15 cellular contexts compared by ENCODE assay signal in genomic region chr1:159938221-159938852, GRCh38. TPM values are rescaled to one million over a fixed set of nuclear protein-coding genes. Genes with fewer than 3 reads are reported as not detected.
DNase-seq lines count a peak whose midpoint lies in the region; ATAC-seq and TF ChIP-seq lines count a peak whose summit lies in the region.
"Had no signal": no experiment of that assay in that cellular context is flagged by ENCODE, and none has a peak within 500 bp of the region (broad histone marks: within the 10 kb centered on the region; RNA-seq: fewer than 3 reads in every experiment).

No MANE protein-coding gene starts in this region.

- in situ Hi-C loops in ACHN (cut with HindIII; ENCODE audit: low pct_ligation_motif_present, low pct_unique_long_range_greater_than_20kb, low sequenced_read_pairs), result loop anchor here (10.0 kb wide), 1 partner anchor 66 kb away; no protein-coding TSS in a partner anchor

- H3K4me2 ChIP-seq in DOHH2 (ENCODE audit: low read length) (peak overlapping the region; percentile 76), neural progenitor cell (peak overlapping the region; percentile 66)

- H3K9me3 Mint-ChIP-seq in HFFc6 (no peaks in the 10 kb centered on the region), neural progenitor cell (no peaks in the 10 kb centered on the region)
- H3K9me3 Mint-ChIP-seq in activated CD4-positive, alpha-beta memory T cell treated with anti-CD3 and anti-CD28 coated beads for 36 hours, result no peaks in the 10 kb centered on the region
- H3K9me3 Mint-ChIP-seq: activated T-helper 2 cell treated with anti-CD3 and anti-CD28 coated beads, Interferon-gamma antibody, Interleukin-2, Interleukin-4, amounts not matched to agents 10 μg/mL and 5 μg/mL and 100 μg/mL, durations not matched to agents 14 hours and 24 hours and 36 hours; mesothelial cell of epicardium had no signal

- H3K9ac ChIP-seq in neural progenitor cell, result no peak overlapping the region

- H3K79me2 ChIP-seq in DOHH2 (ENCODE audit: control insufficient read depth, low read length), result no peaks in the 10 kb centered on the region
- peaks cover 1% of the 10 kb centered on the region for H3K79me2 ChIP-seq in neural progenitor cell (ENCODE audit: low read depth)

- intact Hi-C loops in activated CD4-positive, alpha-beta memory T cell treated with anti-CD3 and anti-CD28 coated beads for 36 hours (cut with micrococcal nuclease), result no loop called here
- intact Hi-C loops in left lung (cut with DNase I), result loop anchor here in 1 of 2 donors (5.0 kb wide), 1 partner anchor 69 kb away; no protein-coding TSS in a partner anchor

- H3K36me3 Mint-ChIP-seq in HFFc6 (ENCODE audit: low read depth) (no peaks in the 10 kb centered on the region), neural progenitor cell (peaks cover 22% of the 10 kb centered on the region)
- no peaks in the 10 kb centered on the region for H3K36me3 Mint-ChIP-seq in activated CD4-positive, alpha-beta memory T cell treated with anti-CD3 and anti-CD28 coated beads for 36 hours

- H3F3A ChIP-seq in DOHH2 (ENCODE audit: control insufficient read depth, insufficient read depth) (no peaks in the 10 kb centered on the region), neural progenitor cell (ENCODE audit: low read depth) (peaks cover 18% of the 10 kb centered on the region)

- no peak overlapping the region for H3K4me3 Mint-ChIP-seq in HFFc6
- H3K4me3 Mint-ChIP-seq in activated CD4-positive, alpha-beta memory T cell treated with anti-CD3 and anti-CD28 coated beads for 36 hours, result no peak overlapping the region
- no peak overlapping the region for H3K4me3 Mint-ChIP-seq in neural progenitor cell
- H3K4me3 Mint-ChIP-seq: mesothelial cell of epicardium had no signal

- H3K36me3 ChIP-seq in DOHH2 (ENCODE audit: control insufficient read depth, low read length) (no peaks in the 10 kb centered on the region), neural progenitor cell (no peaks in the 10 kb centered on the region), left lung (no peaks in the 10 kb centered on the region)
- H3K36me3 ChIP-seq: cardiac muscle cell had no signal

- DNase-seq in HFFc6 (peak; percentile 9), neural progenitor cell (ENCODE audit: low spot score) (peak; percentile 54), ACHN (no peak), left lung (no peak)
- peak; percentile 29 for DNase-seq in activated CD4-positive, alpha-beta memory T cell treated with anti-CD3 and anti-CD28 coated beads for 36 hours
- DNase-seq: COR-L47, Kasumi-1, SHP77 had no signal

- H3K27me3 ChIP-seq in DOHH2 (ENCODE audit: control insufficient read depth, low read length) (peaks cover 8% of the 10 kb centered on the region; the same call in 1 of the 2 replicates), neural progenitor cell (no peaks in the 10 kb centered on the region), left lung (peaks cover 0 to 8% of the 10 kb centered on the region in 2 donors)
- H3K27me3 ChIP-seq: cardiac muscle cell had no signal

- H3K4me1 Mint-ChIP-seq in HFFc6 (ENCODE audit: low read depth), result peaks cover 7% of the 10 kb centered on the region; the same call in 1 of the 2 replicates
- H3K4me1 Mint-ChIP-seq in activated CD4-positive, alpha-beta memory T cell treated with anti-CD3 and anti-CD28 coated beads for 36 hours (ENCODE audit: low read depth), result peaks cover 6% of the 10 kb centered on the region
- H3K4me1 Mint-ChIP-seq in neural progenitor cell, result peaks cover 60% of the 10 kb centered on the region

- no peaks in the 10 kb centered on the region for H3K9me2 ChIP-seq in DOHH2 (replicated peaks; ENCODE audit: control insufficient read depth, low read length)

- H3K4me3 ChIP-seq in DOHH2 (ENCODE audit: low read length), result peak overlapping the region; percentile 68
- H3K4me3 ChIP-seq in neural progenitor cell, result no peak overlapping the region
- no peak overlapping the region for H3K4me3 ChIP-seq in left lung
- H3K4me3 ChIP-seq: cardiac muscle cell had no signal

- POLR2A ChIA-PET in activated CD4-positive, alpha-beta memory T cell treated with anti-CD3 and anti-CD28 coated beads for 36 hours (lab: Charles Lee), result interaction anchor here (1.0 to 1.3 kb wide), 2 partner anchors 13 to 15 kb away, joined by 3 to 4 read pairs; partner anchors contain the start of gene TAGLN2

- H3K27me3 Mint-ChIP-seq in HFFc6 (ENCODE audit: insufficient read depth), result peaks cover 24% of the 10 kb centered on the region
- H3K27me3 Mint-ChIP-seq in activated CD4-positive, alpha-beta memory T cell treated with anti-CD3 and anti-CD28 coated beads for 36 hours, result peaks cover 9% of the 10 kb centered on the region
- H3K27me3 Mint-ChIP-seq in neural progenitor cell (ENCODE audit: insufficient read depth, low read depth), result peaks cover 4% of the 10 kb centered on the region

- no peak overlapping the region for H2AFZ ChIP-seq in neural progenitor cell (replicated peaks)

- H3K9me3 ChIP-seq in DOHH2 (ENCODE audit: control insufficient read depth, insufficient read depth, low read length) (no peaks in the 10 kb centered on the region), neural progenitor cell (ENCODE audit: low read depth) (no peaks in the 10 kb centered on the region), left lung (no peaks in the 10 kb centered on the region)

- TF ChIP-seq CTCF in DOHH2 (IDR thresholded peaks at IDR 0.05; ENCODE audit: low read depth, low read length, poor library complexity, severe bottlenecking) (no peak), HFFc6 (IDR thresholded peaks at IDR 0.05) (no peak), neural progenitor cell (IDR thresholded peaks at IDR 0.05) (no peak), left lung (IDR thresholded peaks at IDR 0.05) (no peak)

- H3K27ac ChIP-seq in DOHH2 (ENCODE audit: low read depth, low read length) (peak overlapping the region; percentile 40), neural progenitor cell (peak overlapping the region; percentile 41), left lung (no peak overlapping the region)
- H3K27ac ChIP-seq: cardiac muscle cell had no signal

- H4K20me1 ChIP-seq in DOHH2 (ENCODE audit: control insufficient read depth, insufficient read depth, low read depth, low read length), result no peaks in the 10 kb centered on the region
- peaks cover 16% of the 10 kb centered on the region for H4K20me1 ChIP-seq in neural progenitor cell (ENCODE audit: low read depth)

- CTCF ChIA-PET in activated CD4-positive, alpha-beta memory T cell treated with anti-CD3 and anti-CD28 coated beads for 36 hours (lab: Charles Lee), result interaction anchor here (1.8 to 16.2 kb wide), 4 partner anchors 13 to 147 kb away, joined by 4 to 311 read pairs (median 8); partner anchors contain the start of gene TAGLN2

- peaks cover 70% of the 10 kb centered on the region for H3K4me1 ChIP-seq in DOHH2 (ENCODE audit: control insufficient read depth, low read length)
- peaks cover 52% of the 10 kb centered on the region for H3K4me1 ChIP-seq in neural progenitor cell
- H3K4me1 ChIP-seq in left lung, result peaks cover 11 to 23% of the 10 kb centered on the region in 2 donors

- H3K27ac Mint-ChIP-seq in HFFc6 (no peak overlapping the region), neural progenitor cell (peak overlapping the region; percentile 16)
- H3K27ac Mint-ChIP-seq in activated CD4-positive, alpha-beta memory T cell treated with anti-CD3 and anti-CD28 coated beads for 36 hours, result no peak overlapping the region
- H3K27ac Mint-ChIP-seq: activated T-helper 2 cell treated with anti-CD3 and anti-CD28 coated beads, Interferon-gamma antibody, Interleukin-2, Interleukin-4, amounts not matched to agents 10 μg/mL and 5 μg/mL and 100 μg/mL, durations not matched to agents 14 hours and 24 hours and 36 hours; mesothelial cell of epicardium had no signal

- TF ChIP-seq POLR2A in GM18505 (IDR thresholded peaks at IDR 0.05; ENCODE audit: borderline replicate concordance, extremely low read depth, insufficient read depth, insufficient read length), result no peak

- ATAC-seq in HG03025 (IDR thresholded peaks at IDR 0.05; ENCODE audit: low FRiP score, unreplicated experiment) (no peak), GM18505 (IDR thresholded peaks at IDR 0.05; ENCODE audit: unreplicated experiment) (no peak), left lung (no peak)

RNA-seq across cellular contexts. Expression of gene IGSF9, which starts 7.1 kb away (rescaled TPM):
- total RNA-seq in HFFc6 (2021; fragmentation: NEBNext Ultra II Directional; extraction: Animal tissue kit (Norgen Biotek cat#: 25700)), result not detected
- total RNA-seq in activated CD4-positive, alpha-beta memory T cell treated with anti-CD3 and anti-CD28 coated beads for 36 hours, result under 1 TPM in 1 of 2 experiments, not detected in 1; 0.05 TPM
- total RNA-seq in neural progenitor cell (ENCODE audit: low replicate concordance), result 3.3 and 9.1 TPM in 2 replicates
- 1 to 10 TPM; 2.8 to 3.0 TPM for total RNA-seq in left lung
- total RNA-seq: activated T-helper 2 cell treated with anti-CD3 and anti-CD28 coated beads, Interferon-gamma antibody, Interleukin-2, Interleukin-4, amounts not matched to agents 10 μg/mL and 5 μg/mL and 100 μg/mL, durations not matched to agents 14 hours and 24 hours and 36 hours; pulmonary artery endothelial cell had no signal

RNA-seq across cellular contexts. Expression of gene TAGLN2, which starts 13.0 kb away (rescaled TPM):
- 100 to 1,000 TPM; 560 to 914 (median 815) TPM for total RNA-seq in HFFc6 (2021; fragmentation: NEBNext Ultra II Directional; extraction: Animal tissue kit (Norgen Biotek cat#: 25700))
- total RNA-seq in activated CD4-positive, alpha-beta memory T cell treated with anti-CD3 and anti-CD28 coated beads for 36 hours, result 100 to 1,000 TPM; 597 to 607 TPM
- total RNA-seq in neural progenitor cell (ENCODE audit: low replicate concordance) (3.9 and 12.1 TPM in 2 replicates), left lung (100 to 1,000 TPM; 565 to 617 TPM)

RNA-seq across cellular contexts. Expression of gene SLAMF9, which starts 15.7 kb away (rescaled TPM):
- under 1 TPM in 3 of 6 experiments, not detected in 3; 0.41 to 0.51 (median 0.46) TPM for total RNA-seq in HFFc6 (2021; fragmentation: NEBNext Ultra II Directional; extraction: Animal tissue kit (Norgen Biotek cat#: 25700))
- not detected for total RNA-seq in activated CD4-positive, alpha-beta memory T cell treated with anti-CD3 and anti-CD28 coated beads for 36 hours
- total RNA-seq in neural progenitor cell (ENCODE audit: low replicate concordance) (not detected in 2 replicates), left lung (not detected)
- total RNA-seq: activated T-helper 2 cell treated with anti-CD3 and anti-CD28 coated beads, Interferon-gamma antibody, Interleukin-2, Interleukin-4, amounts not matched to agents 10 μg/mL and 5 μg/mL and 100 μg/mL, durations not matched to agents 14 hours and 24 hours and 36 hours; cardiac muscle cell; mesothelial cell of epicardium; pulmonary artery endothelial cell had no signal

RNA-seq across cellular contexts. Expression of gene CFAP45, which starts 38.4 kb away (rescaled TPM):
- 1 to 10 TPM in 4 of 6 experiments, under 1 TPM in 2; 0.94 to 2.5 (median 1.2) TPM for total RNA-seq in HFFc6 (2021; fragmentation: NEBNext Ultra II Directional; extraction: Animal tissue kit (Norgen Biotek cat#: 25700))
- 1 to 10 TPM; 2.1 to 2.2 TPM for total RNA-seq in activated CD4-positive, alpha-beta memory T cell treated with anti-CD3 and anti-CD28 coated beads for 36 hours
- total RNA-seq in neural progenitor cell (ENCODE audit: low replicate concordance) (not detected in 2 replicates), left lung (1 to 10 TPM; 1.1 to 4.7 TPM)
- total RNA-seq: cardiac muscle cell had no signal

Comparison
In these comparisons a context has a peak if more than half of its experiments do, and no peak if none do; other contexts are left out.
1. H3K27ac ChIP-seq: peak in DOHH2 (single experiment) and neural progenitor cell (single experiment); none in left lung (0 of 2).
2. DNase-seq: peak in HFFc6 (single experiment), activated CD4-positive, alpha-beta memory T cell treated with anti-CD3 and anti-CD28 coated beads for 36 hours (single experiment) and neural progenitor cell (single experiment); none in ACHN (single experiment) and left lung (0 of 2).
3. RNA of gene TAGLN2, which starts 13.0 kb away (total RNA-seq): 560 to 914 TPM in HFFc6, 565 to 617 TPM in left lung and 597 to 607 TPM in activated CD4-positive, alpha-beta memory T cell treated with anti-CD3 and anti-CD28 coated beads for 36 hours; 3.9 to 12.1 TPM in neural progenitor cell; every median in the first group is over 10 times any median in the second.